In genomic region chr22:26170112-26170492, GRCh38 we compare ENCODE assay signal across 11 cellular contexts. TPM values are rescaled to one million over a fixed set of nuclear protein-coding genes. Genes with fewer than 3 reads are reported as not detected.
DNase-seq lines count a peak whose midpoint lies in the region; TF ChIP-seq lines count a peak whose summit lies in the region.
"Had no signal": no experiment of that assay in that cellular context is flagged by ENCODE, and none has a peak within 500 bp of the region (broad histone marks: within the 10 kb centered on the region; RNA-seq: fewer than 3 reads in every experiment).

No MANE protein-coding gene starts in this region.

- TF ChIP-seq CTCF in stomach (IDR thresholded peaks at IDR 0.05) = no peak

- H3K9me3 ChIP-seq in iPS-20b (ENCODE audit: insufficient read depth, low read depth, low read length) (no peaks in the 10 kb centered on the region), stomach (no peaks in the 10 kb centered on the region)
- H3K9me3 ChIP-seq: HAP-1 had no signal

- H3K36me3 ChIP-seq in iPS-20b (ENCODE audit: insufficient read depth, low read depth, low read length) (no peaks in the 10 kb centered on the region), stomach (no peaks in the 10 kb centered on the region)
- H3K36me3 ChIP-seq: HAP-1 had no signal

- TF ChIP-seq EP300 in stomach (IDR thresholded peaks at IDR 0.05) = no peak

- no peak overlapping the region for H3K9ac ChIP-seq in iPS-20b (ENCODE audit: low read depth, low read length)

- H3K4me3 ChIP-seq in iPS-20b (ENCODE audit: low read length) (peak overlapping the region; percentile 72), stomach (peak overlapping the region; percentile 38 to 46 (median 44))
- H3K4me3 ChIP-seq: HAP-1 had no signal

- H3K27me3 ChIP-seq in iPS-20b (ENCODE audit: insufficient read depth, low read length) = peaks cover 84% of the 10 kb centered on the region
- H3K27me3 ChIP-seq in stomach = peaks cover 0 to 99% (median 51%) of the 10 kb centered on the region in 3 donors

- H3K4me1 ChIP-seq in iPS-20b (ENCODE audit: insufficient read depth, low read length) (peaks cover 18% of the 10 kb centered on the region), stomach (peaks cover 9 to 27% (median 16%) of the 10 kb centered on the region in 4 donors)
- H3K4me1 ChIP-seq: HAP-1 had no signal

- intact Hi-C loops in stomach (cut with DNase I; ENCODE audit: low total_unique reads) = no loop called here

- no peak for TF ChIP-seq POLR2A in stomach (IDR thresholded peaks at IDR 0.05)

- WGBS in stomach, 5 donors = 3 to 4% (median 3%) methylated on average over 7 to 11 of the region's 11 CpGs

- DNase-seq in NCI-H2227 (lab: John Stamatoyannopoulos, UW; ENCODE audit: unreplicated experiment) (peak; percentile 25), NCI-H2227 treated with DMSO at 0.1 percent for 48 hours (lab: John Stamatoyannopoulos, UW) (no peak), NCI-H748 (lab: John Stamatoyannopoulos, UW; ENCODE audit: unreplicated experiment) (peak; percentile 64), stomach (no peak), A172 (ENCODE audit: low spot score) (no peak), LoVo (ENCODE audit: low spot score) (no peak), T-helper 2 cell (no peak)

- no peak overlapping the region for H3K27ac ChIP-seq in iPS-20b (ENCODE audit: low read length)
- H3K27ac ChIP-seq in stomach = no peak overlapping the region

RNA-seq across cellular contexts. Expression of gene SEZ6L, which starts 0.8 kb away (rescaled TPM):
- total RNA-seq in stomach = 1 to 10 TPM in 1 of 5 donors, not detected in 4; 1.1 TPM
- polyA plus RNA-seq in stomach = under 1 TPM in 2 of 3 donors, not detected in 1; 0.03 to 0.06 TPM
- not detected in 2 replicates for total RNA-seq in A172 (2014; rRNA removed; shearing (Covaris generic))
- total RNA-seq: pulmonary artery endothelial cell had no signal
- polyA plus RNA-seq: keratinocyte had no signal

Comparison
In these comparisons a context has a peak if more than half of its experiments do, and no peak if none do; other contexts are left out.
1. DNase-seq: peak in NCI-H2227 (single experiment) and NCI-H748 (single experiment); none in NCI-H2227 treated with DMSO at 0.1 percent for 48 hours (single experiment), stomach (single experiment), A172 (single experiment), LoVo (single experiment) and T-helper 2 cell (0 of 5).